ENCODE assay signal across 1 cellular context in genomic region chr5:79843450-79844388, GRCh38.
TF ChIP-seq lines count a peak whose summit lies in the region.

No MANE protein-coding gene starts in this region.

TF ChIP-seq in K562, 482 proteins besides CTCF, POLR2A, EP300 and RAD21 (continued from another document):
- peak; percentile 61 for TF ChIP-seq MGA (IDR thresholded peaks at IDR 0.05)
